In the genomic region with DNA sequence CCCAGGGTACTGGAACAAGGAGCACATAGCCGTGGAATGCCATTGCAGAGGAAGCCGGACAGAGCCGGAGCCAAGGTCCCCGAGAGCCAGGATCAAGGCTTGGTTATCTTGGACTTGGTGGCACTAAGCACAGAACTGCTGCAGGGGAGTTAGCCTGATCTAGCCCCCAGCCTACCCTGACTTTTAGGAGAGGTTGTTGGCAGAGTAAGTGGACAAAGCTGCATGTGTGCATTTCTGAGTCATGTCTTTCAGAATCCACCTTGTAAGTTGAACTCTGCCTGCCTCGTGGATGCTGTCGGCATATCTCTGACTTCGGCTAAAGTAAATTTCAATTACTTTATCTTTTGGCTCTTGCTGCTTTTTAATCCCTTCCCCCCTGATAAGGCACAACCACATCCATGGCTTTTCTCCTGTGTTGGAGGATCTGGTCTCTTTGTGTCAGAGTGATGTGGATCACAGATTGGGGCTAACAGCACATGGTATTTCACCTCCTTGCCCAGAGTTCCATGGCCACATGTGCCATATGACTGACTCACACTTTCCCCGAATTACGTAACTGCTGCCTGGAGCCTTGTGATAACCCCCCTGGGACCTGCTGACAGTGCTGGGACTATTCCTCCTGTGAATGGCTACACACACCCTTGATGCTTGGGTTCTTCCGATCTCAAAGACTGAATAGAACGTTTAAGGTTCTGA, we compare ENCODE assay signal across 11 cellular contexts.
DNase-seq lines count a peak whose midpoint lies in the region; ATAC-seq and TF ChIP-seq lines count a peak whose summit lies in the region.
"Had no signal": no experiment of that assay in that cellular context is flagged by ENCODE, and none has a peak within 500 bp of the region (broad histone marks: within the 10 kb centered on the region; RNA-seq: fewer than 3 reads in every experiment).

No MANE protein-coding gene starts in this region.

- 37% methylated on average over 11 of the region's 11 CpGs for WGBS in hepatocyte (ENCODE audit: low lambda C conversion rate, missing lambda C conversion rate)

- H3K27ac ChIP-seq in hepatocyte: no peak overlapping the region

- ATAC-seq in HG02970 (IDR thresholded peaks at IDR 0.05; ENCODE audit: low FRiP score, unreplicated experiment) (no peak), GM18511 (IDR thresholded peaks at IDR 0.05; ENCODE audit: unreplicated experiment) (no peak)
- ATAC-seq: activated naive CD4-positive, alpha-beta T cell treated with anti-CD3 and anti-CD28 coated beads, Interleukin-2, amount 50 U/mL, for 72 hours; stimulated activated memory B cell treated with anti-CD40 and anti-IgM and Interleukin-4, amounts not matched to agents 10 μg/mL and 1 μg/mL and 100 μg/mL, for 72 hours had no signal

- H4K20me1 ChIP-seq in hepatocyte (ENCODE audit: insufficient read depth, poor library complexity, severe bottlenecking): no peaks in the 10 kb centered on the region

- no peaks in the 10 kb centered on the region for H3K9me3 ChIP-seq in hepatocyte (ENCODE audit: low read depth)

- POLR2A ChIA-PET in HEK293T (lab: Yijun Ruan, JAX): no interaction called here

- no peaks in the 10 kb centered on the region for H3K79me2 ChIP-seq in hepatocyte

- DNase-seq in A172 (ENCODE audit: low spot score) (peak; percentile 32), HEK293T (ENCODE audit: extremely low spot score) (peak; percentile 19), astrocyte of the hippocampus (ENCODE audit: low read depth, low spot score) (peak; percentile 48), hepatocyte (ENCODE audit: low spot score) (peak; percentile 78), iPS-NIHi11 (ENCODE audit: low spot score) (no peak), cerebellum (ENCODE audit: low spot score) (no peak)
- DNase-seq: activated CD8-positive, alpha-beta memory T cell treated with anti-CD3 and anti-CD28 coated beads for 24 hours had no signal

- CTCF ChIA-PET in HEK293T (lab: Yijun Ruan, JAX): no interaction called here

- H3K4me3 ChIP-seq in hepatocyte: no peak overlapping the region

- H2AFZ ChIP-seq in hepatocyte: no peak overlapping the region

- no peak overlapping the region for H3K4me2 ChIP-seq in hepatocyte

- no peaks in the 10 kb centered on the region for H3K4me1 ChIP-seq in hepatocyte (ENCODE audit: insufficient read depth)

- H3K36me3 ChIP-seq in hepatocyte (replicated peaks; ENCODE audit: insufficient read depth, low read depth): no peaks in the 10 kb centered on the region

- H3K9me2 ChIP-seq in hepatocyte (replicated peaks; ENCODE audit: insufficient read depth): no peaks in the 10 kb centered on the region

- H3K27me3 ChIP-seq in hepatocyte: no peaks in the 10 kb centered on the region

- no peak for TF ChIP-seq CTCF in hepatocyte (IDR thresholded peaks at IDR 0.05; ENCODE audit: poor library complexity)

TF ChIP-seq in HEK293T, 16 proteins besides CTCF, POLR2A, EP300 and RAD21:
- TF ChIP-seq NFRKB (IDR thresholded peaks at IDR 0.05) (no peak), HDGF (IDR thresholded peaks at IDR 0.05; ENCODE audit: borderline replicate concordance) (no peak)
- TF ChIP-seq, protein P1, sequence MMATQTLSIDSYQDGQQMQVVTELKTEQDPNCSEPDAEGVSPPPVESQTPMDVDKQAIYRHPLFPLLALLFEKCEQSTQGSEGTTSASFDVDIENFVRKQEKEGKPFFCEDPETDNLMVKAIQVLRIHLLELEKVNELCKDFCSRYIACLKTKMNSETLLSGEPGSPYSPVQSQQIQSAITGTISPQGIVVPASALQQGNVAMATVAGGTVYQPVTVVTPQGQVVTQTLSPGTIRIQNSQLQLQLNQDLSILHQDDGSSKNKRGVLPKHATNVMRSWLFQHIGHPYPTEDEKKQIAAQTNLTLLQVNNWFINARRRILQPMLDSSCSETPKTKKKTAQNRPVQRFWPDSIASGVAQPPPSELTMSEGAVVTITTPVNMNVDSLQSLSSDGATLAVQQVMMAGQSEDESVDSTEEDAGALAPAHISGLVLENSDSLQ (IDR thresholded peaks at IDR 0.05): no peak

Comparison
In these comparisons a context has a peak if more than half of its experiments do, and no peak if none do; other contexts are left out.
1. DNase-seq: peak in A172 (single experiment), HEK293T (single experiment), astrocyte of the hippocampus (single experiment) and hepatocyte (single experiment); none in iPS-NIHi11 (single experiment) and cerebellum (single experiment).